10 cellular contexts compared by ENCODE assay signal in the genomic region with DNA sequence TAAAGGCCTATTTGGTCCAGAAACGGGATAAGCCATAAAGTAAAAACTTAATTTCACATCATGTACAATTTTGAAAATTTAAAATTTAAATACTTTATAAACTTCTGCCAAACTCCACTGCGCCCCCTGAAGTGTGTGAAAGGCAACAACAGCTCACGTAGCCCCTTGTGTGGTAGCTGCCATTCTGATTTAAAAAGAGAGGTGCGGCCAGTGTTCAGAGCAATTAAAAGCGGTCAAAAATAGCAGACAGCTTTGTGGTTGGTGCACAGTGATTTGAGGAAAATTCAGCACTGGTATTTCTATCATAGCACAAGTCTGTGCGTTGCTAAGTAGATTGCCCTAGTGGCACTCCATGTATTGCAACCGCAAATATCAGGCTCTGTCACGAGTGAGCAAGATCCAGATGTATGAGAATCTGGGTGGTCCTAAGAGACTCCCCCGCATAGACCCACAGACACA.
A peak's percentile ranks its signal among the peaks of the same experiment; 100 is the strongest.
DNase-seq lines count a peak whose midpoint lies in the region; ATAC-seq and TF ChIP-seq lines count a peak whose summit lies in the region.
"Had no signal": no experiment of that assay in that cellular context is flagged by ENCODE, and none has a peak within 500 bp of the region (broad histone marks: within the 10 kb centered on the region; RNA-seq: fewer than 3 reads in every experiment).

No MANE protein-coding gene starts in this region.

- H3K9me3 ChIP-seq in OCI-LY7 (ENCODE audit: low read length): no peaks in the 10 kb centered on the region
- no peaks in the 10 kb centered on the region for H3K9me3 ChIP-seq in CD4-positive, alpha-beta memory T cell (ENCODE audit: control insufficient read depth in 1 of 2, low read length in 2 of 2)
- H3K9me3 ChIP-seq: ovary had no signal

- no peaks in the 10 kb centered on the region for H3K36me3 ChIP-seq in OCI-LY7 (ENCODE audit: insufficient read depth, low read length)
- H3K36me3 ChIP-seq in CD4-positive, alpha-beta memory T cell (ENCODE audit: insufficient read depth, low read length): no peaks in the 10 kb centered on the region
- H3K36me3 ChIP-seq: ovary had no signal

- peaks cover 0 to 2% of the 10 kb centered on the region in 2 donors for H3K27me3 Mint-ChIP-seq in CD4-positive, alpha-beta memory T cell
- H3K27me3 Mint-ChIP-seq: activated CD4-positive, alpha-beta T cell treated with anti-CD3 and anti-CD28 coated beads, Interleukin-2, amount 10 ng/mL, durations not matched to agents 7 days and 5 days had no signal

- no peaks in the 10 kb centered on the region for H3K9me2 ChIP-seq in OCI-LY7 (ENCODE audit: insufficient read depth, low read length)

- no peaks in the 10 kb centered on the region for H3K36me3 Mint-ChIP-seq in CD4-positive, alpha-beta memory T cell

- H3K9me3 Mint-ChIP-seq in CD4-positive, alpha-beta memory T cell: peaks cover 0 to 2% (median 0%) of the 10 kb centered on the region in 8 donors
- H3K9me3 Mint-ChIP-seq: activated CD4-positive, alpha-beta T cell treated with anti-CD3 and anti-CD28 coated beads, Interleukin-2, amount 10 ng/mL, durations not matched to agents 7 days and 5 days had no signal

- no peaks in the 10 kb centered on the region for H3K79me2 ChIP-seq in OCI-LY7 (ENCODE audit: insufficient read depth, low read depth, low read length)

- H3K27ac Mint-ChIP-seq in CD4-positive, alpha-beta memory T cell: no peak overlapping the region
- H3K27ac Mint-ChIP-seq: activated CD4-positive, alpha-beta T cell treated with anti-CD3 and anti-CD28 coated beads, Interleukin-2, amount 10 ng/mL, durations not matched to agents 7 days and 5 days had no signal

- TF ChIP-seq CTCF in 22Rv1 (IDR thresholded peaks at IDR 0.05) (peak; percentile 60), OCI-LY7 (conservative IDR thresholded peaks at IDR 0.05; ENCODE audit: low read length) (peak; percentile 75)

- no TSS peak for BruUV-seq in OCI-LY7 (replicated peaks; lab: Mats Ljungman, UMichigan)

- H3K4me1 ChIP-seq in OCI-LY7 (ENCODE audit: insufficient read depth, low read length, poor library complexity, severe bottlenecking): no peaks in the 10 kb centered on the region
- H3K4me1 ChIP-seq in CD4-positive, alpha-beta memory T cell (ENCODE audit: insufficient read depth, low read length): peaks cover 11% of the 10 kb centered on the region

- H3K4me3 ChIP-seq in OCI-LY7 (ENCODE audit: low read depth, low read length, poor library complexity, severe bottlenecking): no peak overlapping the region
- no peak overlapping the region for H3K4me3 ChIP-seq in CD4-positive, alpha-beta memory T cell (ENCODE audit: low read length in 2 of 2)
- H3K4me3 ChIP-seq: ovary had no signal

- DNase-seq in EL (peak; percentile 13), OCI-LY7 (ENCODE audit: low spot score) (peak; percentile 3), fibroblast of peridontal ligament (ENCODE audit: extremely low read depth) (peak; percentile 31), GM19238 (ENCODE audit: insufficient read length, low spot score) (no peak)
- DNase-seq in CD4-positive, alpha-beta memory T cell: no peak
- DNase-seq in stimulated activated CD8-positive, alpha-beta memory T cell treated with anti-CD3 and anti-CD28 coated beads, Interleukin-4, amount 100 ng/mL, for 48 hours: no peak
- DNase-seq: activated CD4-positive, alpha-beta T cell treated with anti-CD3 and anti-CD28 coated beads, Interleukin-2, amount 10 ng/mL, durations not matched to agents 7 days and 5 days; ovary had no signal

- CTCF ChIA-PET in OCI-LY7 (lab: Charles Lee; ENCODE audit: unreplicated experiment): interaction anchor here (1.6 kb wide), 1 partner anchor 11 kb away, joined by 3 read pairs; no protein-coding TSS in a partner anchor
- CTCF ChIA-PET in CD4-positive, alpha-beta memory T cell (lab: Charles Lee; ENCODE audit: partially characterized antibody): no interaction called here

- intact Hi-C loops in OCI-LY7 (cut with micrococcal nuclease; ENCODE audit: unreplicated experiment): no loop called here
- intact Hi-C loops in CD4-positive, alpha-beta memory T cell (cut with micrococcal nuclease): no loop called here

- no peak overlapping the region for H2AFZ ChIP-seq in OCI-LY7 (ENCODE audit: low read length)

- no peak for ATAC-seq in HG03565 (IDR thresholded peaks at IDR 0.05; ENCODE audit: unreplicated experiment)

- POLR2A ChIA-PET in OCI-LY7 (lab: Charles Lee): no interaction called here
- POLR2A ChIA-PET in CD4-positive, alpha-beta memory T cell (lab: Charles Lee; ENCODE audit: partially characterized antibody): no interaction called here

- H3K4me1 Mint-ChIP-seq in CD4-positive, alpha-beta memory T cell: peaks cover 2 to 11% (median 8%) of the 10 kb centered on the region in 4 donors

- H4K20me1 ChIP-seq in OCI-LY7 (ENCODE audit: insufficient read depth, low read length): no peaks in the 10 kb centered on the region

- H3K27me3 ChIP-seq in CD4-positive, alpha-beta memory T cell (ENCODE audit: insufficient read depth, low read length): no peaks in the 10 kb centered on the region
- H3K27me3 ChIP-seq: ovary had no signal

- no peak overlapping the region for H3K4me2 ChIP-seq in OCI-LY7 (ENCODE audit: low read length)

- H3K27ac ChIP-seq in 22Rv1 (no peak overlapping the region), OCI-LY7 (ENCODE audit: low read depth, low read length, poor library complexity, severe bottlenecking) (no peak overlapping the region)
- H3K27ac ChIP-seq in CD4-positive, alpha-beta memory T cell (ENCODE audit: low read depth, low read length): no peak overlapping the region
- H3K27ac ChIP-seq: ovary had no signal

- no peak overlapping the region for H3K4me3 Mint-ChIP-seq in CD4-positive, alpha-beta memory T cell
- H3K4me3 Mint-ChIP-seq: activated CD4-positive, alpha-beta T cell treated with anti-CD3 and anti-CD28 coated beads, Interleukin-2, amount 10 ng/mL, durations not matched to agents 7 days and 5 days had no signal

Comparison
In these comparisons a context has a peak if more than half of its experiments do, and no peak if none do; other contexts are left out.
1. DNase-seq: peak in EL (single experiment), OCI-LY7 (single experiment) and fibroblast of peridontal ligament (single experiment); none in CD4-positive, alpha-beta memory T cell (0 of 5), GM19238 (single experiment) and stimulated activated CD8-positive, alpha-beta memory T cell treated with anti-CD3 and anti-CD28 coated beads, Interleukin-4, amount 100 ng/mL, for 48 hours (single experiment).